Comparison of ENCODE assay signal across 8 cellular contexts in genomic region chr15:40081691-40082194, GRCh38. TPM values are rescaled to one million over a fixed set of nuclear protein-coding genes. Genes with fewer than 3 reads are reported as not detected.
DNase-seq lines count a peak whose midpoint lies in the region; ATAC-seq and TF ChIP-seq lines count a peak whose summit lies in the region.

No MANE protein-coding gene starts in this region.

- H3K36me3 ChIP-seq in KMS-11 (ENCODE audit: insufficient read depth) (no peaks in the 10 kb centered on the region), trophoblast cell (ENCODE audit: control insufficient read depth in 1 of 2, insufficient read depth in 2 of 2, low read length in 2 of 2) (no peaks in the 10 kb centered on the region)

- WGBS in right cardiac atrium, result 1% methylated on average over 12 of the region's 12 CpGs
- WGBS in trophoblast cell (ENCODE audit: extremely low coverage, insufficient coverage, insufficient read length), result no CpG with 5 or more reads among the region's 12 CpGs

- intact Hi-C loops in right cardiac atrium (cut with DNase I), result no loop called here

- H3K4me1 ChIP-seq in KMS-11 (ENCODE audit: low read depth, poor library complexity, severe bottlenecking) (peaks cover 16% of the 10 kb centered on the region), right cardiac atrium (ENCODE audit: control insufficient read depth, insufficient read depth, low read length) (peaks cover 11% of the 10 kb centered on the region), trophoblast cell (ENCODE audit: control insufficient read depth in 1 of 2, insufficient read depth in 2 of 2, low read length in 2 of 2) (peaks cover 24 to 34% of the 10 kb centered on the region in 2 experiments)

- H4K8ac ChIP-seq in trophoblast cell (ENCODE audit: low read depth, low read length), result peak overlapping the region; percentile 18

- peak overlapping the region; percentile 27 for H2BK120ac ChIP-seq in trophoblast cell (ENCODE audit: insufficient read depth, low read length, poor library complexity)

- no peak overlapping the region for H3K4ac ChIP-seq in trophoblast cell (ENCODE audit: low read depth, low read length)

- peak overlapping the region; percentile 2; the same call in 1 of the 2 replicates for H3K27ac ChIP-seq in KMS-11
- peak overlapping the region; percentile 76 for H3K27ac ChIP-seq in right cardiac atrium (ENCODE audit: low read length)
- peak overlapping the region; percentile 66 for H3K27ac ChIP-seq in trophoblast cell (ENCODE audit: low read depth, low read length)

- peak overlapping the region; percentile 38 for H2BK12ac ChIP-seq in trophoblast cell (ENCODE audit: low read length)

- H3K79me1 ChIP-seq in trophoblast cell (ENCODE audit: low read length), result peaks cover 23% of the 10 kb centered on the region

- H4K20me1 ChIP-seq in KMS-11 (ENCODE audit: insufficient read depth), result no peaks in the 10 kb centered on the region

- H2AFZ ChIP-seq in KMS-11 (ENCODE audit: low read depth), result peak overlapping the region; percentile 58; the same call in 1 of the 2 replicates
- H2AFZ ChIP-seq in trophoblast cell (ENCODE audit: insufficient read depth, low read length, poor library complexity), result peak overlapping the region; percentile 6

- DNase-seq in COLO829 (ENCODE audit: low spot score), result peak; percentile 87
- peak in 54 of 56 donors; percentile 18 to 89 (median 66) for DNase-seq in amygdala (lab: John Stamatoyannopoulos, UW)
- peak; percentile 79 to 92 (median 89) for DNase-seq in right cardiac atrium
- DNase-seq in trophoblast cell, result peak; percentile 32 to 52
- no peak for DNase-seq in T-helper 9 cell
- no peak for DNase-seq in stimulated activated naive CD4-positive, alpha-beta T cell (lab: John Stamatoyannopoulos, UW)

- H3K9me3 ChIP-seq in right cardiac atrium (ENCODE audit: control insufficient read depth, low read length) (no peaks in the 10 kb centered on the region), trophoblast cell (ENCODE audit: insufficient read depth, low read depth, low read length) (no peaks in the 10 kb centered on the region)

- no peak overlapping the region for H3K4me3 ChIP-seq in KMS-11 (IDR thresholded peaks at IDR 0.05; ENCODE audit: insufficient read depth, low read depth, low read length)
- peak overlapping the region; percentile 49 for H3K4me3 ChIP-seq in right cardiac atrium (ENCODE audit: low read length)
- no peak overlapping the region for H3K4me3 ChIP-seq in trophoblast cell (ENCODE audit: low read depth, low read length)

- H3K79me2 ChIP-seq in KMS-11 (ENCODE audit: insufficient read depth, low read depth) (no peaks in the 10 kb centered on the region), trophoblast cell (ENCODE audit: control insufficient read depth, insufficient read depth, low read length, poor library complexity) (no peaks in the 10 kb centered on the region)

- peak overlapping the region; percentile 40; the same call in 1 of the 2 replicates for H3K4me2 ChIP-seq in KMS-11
- peak overlapping the region; percentile 55 for H3K4me2 ChIP-seq in trophoblast cell (ENCODE audit: low read length)

- no peak overlapping the region for H2AK5ac ChIP-seq in trophoblast cell (ENCODE audit: low read length)

- H2BK5ac ChIP-seq in trophoblast cell (ENCODE audit: low read depth, low read length, poor library complexity), result peak overlapping the region; percentile 24

- H3K9ac ChIP-seq in KMS-11 (peak overlapping the region; percentile 4; the same call in 1 of the 2 replicates), trophoblast cell (ENCODE audit: low read length) (no peak overlapping the region)

- no peak for TF ChIP-seq CTCF in KMS-11 (conservative IDR thresholded peaks at IDR 0.05; ENCODE audit: low read depth, low read length)

- H4K12ac ChIP-seq in trophoblast cell (ENCODE audit: low read depth, low read length), result no peak overlapping the region

- no peak overlapping the region for H3K14ac ChIP-seq in trophoblast cell (ENCODE audit: low read length)

- peak overlapping the region; percentile 73 for H4K91ac ChIP-seq in trophoblast cell (ENCODE audit: low read depth, low read length)

- peak; percentile 95 to 96 for ATAC-seq in right cardiac atrium
- ATAC-seq in HG02884 (IDR thresholded peaks at IDR 0.05; ENCODE audit: unreplicated experiment), result no peak

- H3K18ac ChIP-seq in trophoblast cell (ENCODE audit: low read length), result peak overlapping the region; percentile 26

- H3K27me3 ChIP-seq in KMS-11 (ENCODE audit: insufficient read depth, low read depth) (no peaks in the 10 kb centered on the region), right cardiac atrium (ENCODE audit: control insufficient read depth, insufficient read depth) (no peaks in the 10 kb centered on the region), trophoblast cell (ENCODE audit: insufficient read depth, low read length) (no peaks in the 10 kb centered on the region)

- no peak overlapping the region for H3K23ac ChIP-seq in trophoblast cell (ENCODE audit: low read length)

RNA-seq across cellular contexts. Expression of gene BMF, which starts 26.9 kb away (rescaled TPM):
- total RNA-seq in right cardiac atrium, result 1 to 10 TPM; 3.0 to 9.9 (median 8.5) TPM
- polyA plus RNA-seq in right cardiac atrium, result 2.9 TPM
- 20.8 and 22.5 TPM in 2 replicates for polyA plus RNA-seq in trophoblast cell (2013)

RNA-seq across cellular contexts. Expression of gene SRP14, which starts 42.8 kb away (rescaled TPM):
- 100 to 1,000 TPM; 184 to 229 (median 210) TPM for total RNA-seq in right cardiac atrium
- 574 TPM for polyA plus RNA-seq in right cardiac atrium
- polyA plus RNA-seq in trophoblast cell (2013), result 497 and 515 TPM in 2 replicates

Comparison
In these comparisons a context has a peak if more than half of its experiments do, and no peak if none do; other contexts are left out.
1. DNase-seq: peak in COLO829 (single experiment), amygdala (54 of 56), right cardiac atrium (3 of 3) and trophoblast cell (2 of 2); none in T-helper 9 cell (single experiment) and stimulated activated naive CD4-positive, alpha-beta T cell (0 of 6).
2. H3K27ac ChIP-seq: peak in every context shown above with its lines; median percentile 76 in right cardiac atrium; 66 in trophoblast cell; 2 in KMS-11.